In genomic region chr9:100505564-100506159, GRCh38 we compare ENCODE assay signal across 8 cellular contexts.
A peak's percentile ranks its signal among the peaks of the same experiment; 100 is the strongest.
DNase-seq lines count a peak whose midpoint lies in the region; ATAC-seq and TF ChIP-seq lines count a peak whose summit lies in the region.

No MANE protein-coding gene starts in this region.

- TF ChIP-seq CTCF in RWPE1 (conservative IDR thresholded peaks at IDR 0.05; ENCODE audit: low read depth) = peak; percentile 69

- ATAC-seq in HG02678 (IDR thresholded peaks at IDR 0.05; ENCODE audit: unreplicated experiment) = peak; percentile 53
- ATAC-seq in HG02623 (IDR thresholded peaks at IDR 0.05; ENCODE audit: unreplicated experiment) = no peak

- DNase-seq in activated gamma-delta T cell treated with Interleukin-2 at 50 U/mL for 16 hours (peak; percentile 43), activated gamma-delta T cell (lab: John Stamatoyannopoulos, UW) (no peak), RWPE1 (ENCODE audit: low spot score) (peak; percentile 51), iPS DF 4.7 (ENCODE audit: extremely low read depth, low spot score) (peak; percentile 79)
- DNase-seq in activated naive CD4-positive, alpha-beta T cell treated with Interleukin-2 at 50 U/mL for 16 hours = peak; percentile 60
- peak; percentile 75 to 85 for DNase-seq in stimulated activated CD4-positive, alpha-beta T cell treated with anti-CD3 and anti-CD28 coated beads, Interleukin-2, amount 100 ng/mL, for 24 hours

- no peak overlapping the region for H3K27ac ChIP-seq in RWPE1

- CTCF ChIA-PET in RWPE1 (lab: Yijun Ruan, JAX) = interaction anchor here (0.6 to 1.1 kb wide), 3 partner anchors 9 to 613 kb away, joined by 3 to 4 read pairs (median 3); no protein-coding TSS in a partner anchor

- POLR2A ChIA-PET in RWPE1 (lab: Yijun Ruan, JAX; ENCODE audit: low non-redundant PET) = no interaction called here
